Comparison of ENCODE assay signal across 8 cellular contexts in the genomic region with DNA sequence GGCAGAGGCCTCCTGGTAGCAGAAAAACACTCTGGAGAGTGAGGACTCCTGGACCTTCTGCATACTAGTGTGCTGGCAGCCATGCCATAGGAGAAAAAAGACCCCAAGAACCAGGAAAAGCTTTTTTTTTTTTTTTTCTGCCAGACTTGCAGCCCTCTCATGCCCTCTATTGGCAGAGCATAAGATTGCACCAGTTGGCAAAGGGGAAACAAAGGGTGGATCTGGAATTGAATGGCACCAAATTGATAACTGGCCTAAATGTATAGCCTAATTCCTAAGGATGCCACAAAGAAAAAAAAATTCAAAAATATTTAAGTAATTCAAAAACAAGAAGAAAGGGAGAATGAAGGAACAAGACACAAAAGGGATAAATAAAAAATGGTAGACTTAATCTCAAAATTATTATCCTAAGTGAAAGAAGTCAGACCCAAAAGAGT.
DNase-seq lines count a peak whose midpoint lies in the region; ATAC-seq, FAIRE-seq and TF ChIP-seq lines count a peak whose summit lies in the region.

No MANE protein-coding gene starts in this region.

- no peak overlapping the region for H3K4me3 Mint-ChIP-seq in activated T-helper 2 cell treated with anti-CD3 and anti-CD28 coated beads, Interferon-gamma antibody, Interleukin-2, Interleukin-4, amounts not matched to agents 10 μg/mL and 5 μg/mL and 100 μg/mL, durations not matched to agents 14 hours and 24 hours and 36 hours (ENCODE audit: low read depth)
- no peak overlapping the region for H3K4me3 Mint-ChIP-seq in activated T-helper 1 cell treated with anti-CD3 and anti-CD28 coated beads, Interleukin-12 subunit alpha, Interleukin-12 subunit beta, Interleukin-2, Interleukin-4 antibody, amounts not matched to agents 30 ng/mL and 10 ng/mL and 1 ng/mL, durations not matched to agents 14 hours and 24 hours and 36 hours

- H3K9me3 ChIP-seq in BE2C (no peaks in the 10 kb centered on the region), OCI-LY1 (ENCODE audit: low read length) (no peaks in the 10 kb centered on the region)

- H3K36me3 ChIP-seq in BE2C (no peaks in the 10 kb centered on the region), OCI-LY1 (ENCODE audit: insufficient read depth, low read length) (no peaks in the 10 kb centered on the region)

- no peaks in the 10 kb centered on the region for H3K4me1 ChIP-seq in BE2C
- no peaks in the 10 kb centered on the region for H3K4me1 ChIP-seq in OCI-LY1 (ENCODE audit: insufficient read depth, low read length, severe bottlenecking)

- H2AFZ ChIP-seq in OCI-LY1 (ENCODE audit: low read length) = no peak overlapping the region

- no peaks in the 10 kb centered on the region for H3K4me1 Mint-ChIP-seq in activated T-helper 2 cell treated with anti-CD3 and anti-CD28 coated beads, Interferon-gamma antibody, Interleukin-2, Interleukin-4, amounts not matched to agents 10 μg/mL and 5 μg/mL and 100 μg/mL, durations not matched to agents 14 hours and 24 hours and 36 hours (ENCODE audit: low read depth)
- no peaks in the 10 kb centered on the region for H3K4me1 Mint-ChIP-seq in activated T-helper 1 cell treated with anti-CD3 and anti-CD28 coated beads, Interleukin-12 subunit alpha, Interleukin-12 subunit beta, Interleukin-2, Interleukin-4 antibody, amounts not matched to agents 30 ng/mL and 10 ng/mL and 1 ng/mL, durations not matched to agents 14 hours and 24 hours and 36 hours (ENCODE audit: low read depth)

- TF ChIP-seq CTCF in BE2C (IDR thresholded peaks at IDR 0.05; ENCODE audit: low read depth, low read length) (peak; percentile 90), OCI-LY1 (IDR thresholded peaks at IDR 0.05; ENCODE audit: low read length) (peak; percentile 81), foreskin fibroblast (IDR thresholded peaks at IDR 0.05; ENCODE audit: low read depth, low read length) (peak; percentile 80)

- peak; percentile 45 for FAIRE-seq in GM18507 (lab: Jason Lieb, UNC)

- H3K36me3 Mint-ChIP-seq in activated T-helper 2 cell treated with anti-CD3 and anti-CD28 coated beads, Interferon-gamma antibody, Interleukin-2, Interleukin-4, amounts not matched to agents 10 μg/mL and 5 μg/mL and 100 μg/mL, durations not matched to agents 14 hours and 24 hours and 36 hours (ENCODE audit: low read depth) = no peaks in the 10 kb centered on the region
- H3K36me3 Mint-ChIP-seq in activated T-helper 1 cell treated with anti-CD3 and anti-CD28 coated beads, Interleukin-12 subunit alpha, Interleukin-12 subunit beta, Interleukin-2, Interleukin-4 antibody, amounts not matched to agents 30 ng/mL and 10 ng/mL and 1 ng/mL, durations not matched to agents 14 hours and 24 hours and 36 hours (ENCODE audit: low read depth) = no peaks in the 10 kb centered on the region

- no peak for ATAC-seq in HG03571 (IDR thresholded peaks at IDR 0.05; ENCODE audit: unreplicated experiment)

- H4K20me1 ChIP-seq in OCI-LY1 (ENCODE audit: insufficient read depth, low read length) = no peaks in the 10 kb centered on the region

- no peak overlapping the region for H3K27ac ChIP-seq in OCI-LY1 (ENCODE audit: low read depth, low read length, poor library complexity, severe bottlenecking)

- DNase-seq in BE2C (peak; percentile 28), GM18507 (ENCODE audit: extremely low spot score, insufficient read length, low read depth) (no peak), foreskin fibroblast (peak in 1 of 2 donors; percentile 0), COLO668 (lab: John Stamatoyannopoulos, UW; ENCODE audit: unreplicated experiment) (no peak)
- DNase-seq in activated T-helper 2 cell treated with anti-CD3 and anti-CD28 coated beads, Interferon-gamma antibody, Interleukin-2, Interleukin-4, amounts not matched to agents 10 μg/mL and 5 μg/mL and 100 μg/mL, durations not matched to agents 14 hours and 24 hours and 36 hours (ENCODE audit: low spot score) = no peak
- DNase-seq in activated T-helper 1 cell treated with anti-CD3 and anti-CD28 coated beads, Interleukin-12 subunit alpha, Interleukin-12 subunit beta, Interleukin-2, Interleukin-4 antibody, amounts not matched to agents 30 ng/mL and 10 ng/mL and 1 ng/mL, durations not matched to agents 14 hours and 24 hours and 36 hours (ENCODE audit: low spot score) = no peak

- no peaks in the 10 kb centered on the region for H3F3A ChIP-seq in OCI-LY1 (ENCODE audit: insufficient read depth, low read length)

- H3K4me3 ChIP-seq in BE2C (ENCODE audit: low read depth, low read length) (no peak overlapping the region), OCI-LY1 (ENCODE audit: low read depth, low read length, poor library complexity, severe bottlenecking) (no peak overlapping the region), foreskin fibroblast (ENCODE audit: low read depth in 1 of 2, low read length in 2 of 2) (no peak overlapping the region)

- H3K9me2 ChIP-seq in OCI-LY1 (ENCODE audit: low read depth, low read length) = no peaks in the 10 kb centered on the region

- intact Hi-C loops in activated T-helper 2 cell treated with anti-CD3 and anti-CD28 coated beads, Interferon-gamma antibody, Interleukin-2, Interleukin-4, amounts not matched to agents 10 μg/mL and 5 μg/mL and 100 μg/mL, durations not matched to agents 14 hours and 24 hours and 36 hours (cut with micrococcal nuclease) = no loop called here
- intact Hi-C loops in activated T-helper 1 cell treated with anti-CD3 and anti-CD28 coated beads, Interleukin-12 subunit alpha, Interleukin-12 subunit beta, Interleukin-2, Interleukin-4 antibody, amounts not matched to agents 30 ng/mL and 10 ng/mL and 1 ng/mL, durations not matched to agents 14 hours and 24 hours and 36 hours (cut with micrococcal nuclease) = no loop called here

- H3K9me3 Mint-ChIP-seq in activated T-helper 2 cell treated with anti-CD3 and anti-CD28 coated beads, Interferon-gamma antibody, Interleukin-2, Interleukin-4, amounts not matched to agents 10 μg/mL and 5 μg/mL and 100 μg/mL, durations not matched to agents 14 hours and 24 hours and 36 hours = peaks cover 13% of the 10 kb centered on the region
- peaks cover 10% of the 10 kb centered on the region for H3K9me3 Mint-ChIP-seq in activated T-helper 1 cell treated with anti-CD3 and anti-CD28 coated beads, Interleukin-12 subunit alpha, Interleukin-12 subunit beta, Interleukin-2, Interleukin-4 antibody, amounts not matched to agents 30 ng/mL and 10 ng/mL and 1 ng/mL, durations not matched to agents 14 hours and 24 hours and 36 hours

- no peak overlapping the region for H3K4me2 ChIP-seq in OCI-LY1 (ENCODE audit: low read length)

- no peaks in the 10 kb centered on the region for H3K79me2 ChIP-seq in OCI-LY1 (ENCODE audit: insufficient read depth, low read length)

- no peak overlapping the region for H3K27ac Mint-ChIP-seq in activated T-helper 2 cell treated with anti-CD3 and anti-CD28 coated beads, Interferon-gamma antibody, Interleukin-2, Interleukin-4, amounts not matched to agents 10 μg/mL and 5 μg/mL and 100 μg/mL, durations not matched to agents 14 hours and 24 hours and 36 hours
- H3K27ac Mint-ChIP-seq in activated T-helper 1 cell treated with anti-CD3 and anti-CD28 coated beads, Interleukin-12 subunit alpha, Interleukin-12 subunit beta, Interleukin-2, Interleukin-4 antibody, amounts not matched to agents 30 ng/mL and 10 ng/mL and 1 ng/mL, durations not matched to agents 14 hours and 24 hours and 36 hours = no peak overlapping the region

- no peak overlapping the region for H3K9ac ChIP-seq in OCI-LY1 (ENCODE audit: low read length)

- no peaks in the 10 kb centered on the region for H3K27me3 Mint-ChIP-seq in activated T-helper 2 cell treated with anti-CD3 and anti-CD28 coated beads, Interferon-gamma antibody, Interleukin-2, Interleukin-4, amounts not matched to agents 10 μg/mL and 5 μg/mL and 100 μg/mL, durations not matched to agents 14 hours and 24 hours and 36 hours (ENCODE audit: low read depth)
- no peaks in the 10 kb centered on the region for H3K27me3 Mint-ChIP-seq in activated T-helper 1 cell treated with anti-CD3 and anti-CD28 coated beads, Interleukin-12 subunit alpha, Interleukin-12 subunit beta, Interleukin-2, Interleukin-4 antibody, amounts not matched to agents 30 ng/mL and 10 ng/mL and 1 ng/mL, durations not matched to agents 14 hours and 24 hours and 36 hours (ENCODE audit: insufficient read depth)

- H3K27me3 ChIP-seq in BE2C (no peaks in the 10 kb centered on the region), OCI-LY1 (ENCODE audit: insufficient read depth, low read length) (no peaks in the 10 kb centered on the region)
